ENCODE assay signal across 9 cellular contexts in the genomic region with DNA sequence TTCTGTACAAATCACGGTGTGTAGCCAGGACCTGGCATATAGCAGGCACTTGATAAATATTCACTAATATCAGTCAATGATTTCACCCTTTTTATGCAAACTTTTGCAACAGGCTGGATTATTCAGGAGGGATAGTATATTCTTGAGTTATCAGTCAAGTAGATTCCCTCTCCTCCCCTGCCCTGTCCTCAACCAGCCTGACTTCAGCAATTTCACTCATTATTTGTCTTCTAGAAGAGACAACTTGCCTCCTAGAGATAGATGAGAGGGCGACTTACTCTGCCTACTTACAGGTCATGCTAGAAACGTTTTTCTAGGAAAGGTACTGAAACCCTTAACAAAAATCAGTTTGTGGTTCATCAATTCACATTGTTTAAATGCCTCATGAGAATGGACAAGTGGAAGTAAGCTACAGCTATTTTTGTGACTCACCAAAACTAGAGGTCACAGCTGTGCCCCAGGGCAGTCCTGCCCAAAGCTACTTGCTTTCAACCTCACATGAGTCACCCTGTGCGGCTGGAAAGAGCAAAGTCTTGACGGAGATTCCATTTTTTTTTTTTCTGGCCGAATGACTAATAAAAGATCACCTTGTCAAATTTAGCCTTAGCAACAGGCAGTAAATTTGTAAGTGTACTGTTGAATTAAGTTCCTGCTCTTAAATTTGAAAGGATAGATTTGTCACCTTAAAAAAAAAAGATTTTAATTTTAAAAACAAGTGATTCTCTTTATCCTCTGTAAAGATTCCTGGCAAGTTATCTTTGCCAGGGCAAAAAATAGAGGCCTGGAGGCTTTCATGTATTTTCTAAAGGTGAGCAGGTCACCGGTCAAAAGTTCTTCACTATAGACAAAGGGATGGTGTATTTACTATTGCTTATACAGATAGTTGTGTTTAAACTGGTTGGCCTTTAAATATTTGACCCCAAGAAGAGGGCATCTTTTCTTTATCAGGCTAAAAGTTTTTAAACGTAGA.
DNase-seq lines count a peak whose midpoint lies in the region; ATAC-seq and TF ChIP-seq lines count a peak whose summit lies in the region.
"Had no signal": no experiment of that assay in that cellular context is flagged by ENCODE, and none has a peak within 500 bp of the region (broad histone marks: within the 10 kb centered on the region; RNA-seq: fewer than 3 reads in every experiment).

No MANE protein-coding gene starts in this region.

- H3K27ac ChIP-seq in dorsolateral prefrontal cortex (no peak overlapping the region), substantia nigra (ENCODE audit: low read depth, low read length, poor library complexity, severe bottlenecking) (no peak overlapping the region)

- ATAC-seq in HG02610 (IDR thresholded peaks at IDR 0.05; ENCODE audit: unreplicated experiment) (peak; percentile 76), mucosa of descending colon (no peak)

- no peaks in the 10 kb centered on the region for H3K4me1 ChIP-seq in mucosa of descending colon (ENCODE audit: low read depth)

- H3K36me3 ChIP-seq in mucosa of descending colon (ENCODE audit: low read depth): no peaks in the 10 kb centered on the region

- H3K4me3 ChIP-seq in dorsolateral prefrontal cortex (no peak overlapping the region), mucosa of descending colon (no peak overlapping the region)

- TF ChIP-seq CTCF in GM20000 (IDR thresholded peaks at IDR 0.05; ENCODE audit: extremely low read depth, missing control alignments) (no peak), dorsolateral prefrontal cortex (IDR thresholded peaks at IDR 0.05 in 54 of 56, conservative IDR thresholded peaks at IDR 0.05 in 2 of 56; ENCODE audit: low read depth in 1 of 56, partially characterized antibody in 56 of 56) (no peak), mucosa of descending colon (IDR thresholded peaks at IDR 0.05) (no peak)

- peaks cover 0 to 8% (median 0%) of the 10 kb centered on the region in 45 donors for H3K27me3 ChIP-seq in dorsolateral prefrontal cortex

- intact Hi-C loops in dorsolateral prefrontal cortex (cut with DNase I) (no loop called here), mucosa of descending colon (cut with DNase I, micrococcal nuclease) (no loop called here)

- H3K9me3 ChIP-seq in mucosa of descending colon: no peaks in the 10 kb centered on the region

- peak; percentile 94 for DNase-seq in Daoy (ENCODE audit: low read depth)
- peak; percentile 92 for DNase-seq in RKO (ENCODE audit: low spot score)
- peak; percentile 99 for DNase-seq in kidney tubule cell (ENCODE audit: low spot score)
- no peak for DNase-seq in GM20000 (ENCODE audit: low spot score)
- no peak for DNase-seq in dorsolateral prefrontal cortex
- no peak for DNase-seq in mucosa of descending colon
- DNase-seq in substantia nigra (lab: John Stamatoyannopoulos, UW): no peak
- DNase-seq: activated CD8-positive, alpha-beta memory T cell treated with anti-CD3 and anti-CD28 coated beads, Interleukin-2, amount 50 U/mL, for 48 hours had no signal

Comparison
In these comparisons a context has a peak if more than half of its experiments do, and no peak if none do; other contexts are left out.
1. DNase-seq: peak in Daoy (single experiment), RKO (single experiment) and kidney tubule cell (single experiment); none in GM20000 (single experiment), dorsolateral prefrontal cortex (0 of 10), mucosa of descending colon (0 of 3) and substantia nigra (0 of 49).